22 cellular contexts compared by ENCODE assay signal in genomic region chr1:24721533-24721932, GRCh38. TPM values are rescaled to one million over a fixed set of nuclear protein-coding genes. Genes with fewer than 3 reads are reported as not detected.
DNase-seq lines count a peak whose midpoint lies in the region; ATAC-seq, FAIRE-seq and TF ChIP-seq lines count a peak whose summit lies in the region.
"Had no signal": no experiment of that assay in that cellular context is flagged by ENCODE, and none has a peak within 500 bp of the region (broad histone marks: within the 10 kb centered on the region; RNA-seq: fewer than 3 reads in every experiment).

No MANE protein-coding gene starts in this region.

- H3K4me1 ChIP-seq in HepG2 (ENCODE audit: insufficient read depth, low read length), result peaks cover 75% of the 10 kb centered on the region
- peaks cover 0 to 23% (median 5%) of the 10 kb centered on the region in 4 donors for H3K4me1 ChIP-seq in right lobe of liver
- H3K4me1 ChIP-seq in mesenchymal stem cell (ENCODE audit: control insufficient read depth, insufficient read depth, low read depth, low read length), result peaks cover 21% of the 10 kb centered on the region
- H3K4me1 ChIP-seq in trophoblast cell (ENCODE audit: control insufficient read depth in 1 of 2, insufficient read depth in 2 of 2, low read length in 2 of 2), result peaks cover 19 to 25% of the 10 kb centered on the region in 2 experiments
- H3K4me1 ChIP-seq: BE2C, HAP-1 had no signal

- TF ChIP-seq EP300 in HepG2 (IDR thresholded peaks at IDR 0.05; ENCODE audit: low read depth in 2 of 2, low read length in 2 of 2) (no peak), HepG2 (CRISPR knock-in tag; IDR thresholded peaks at IDR 0.05; ENCODE audit: borderline replicate concordance) (no peak)

- H3K79me1 ChIP-seq in mesenchymal stem cell (replicated peaks; ENCODE audit: low read length, poor library complexity, severe bottlenecking), result no peaks in the 10 kb centered on the region
- peaks cover 29% of the 10 kb centered on the region for H3K79me1 ChIP-seq in trophoblast cell (ENCODE audit: low read length)

- TF ChIP-seq CTCF in HepG2 (CRISPR knock-in tag; IDR thresholded peaks at IDR 0.05) (no peak), right lobe of liver (IDR thresholded peaks at IDR 0.05) (no peak)

- H4K12ac ChIP-seq in trophoblast cell (ENCODE audit: low read depth, low read length), result no peak overlapping the region

- POLR2A ChIA-PET in HepG2 (lab: Yijun Ruan, JAX), result interaction anchor here (4.8 kb wide), 1 partner anchor 15 kb away, joined by 84 read pairs; no protein-coding TSS in a partner anchor

- H2BK5ac ChIP-seq in mesenchymal stem cell (ENCODE audit: low read depth, low read length, poor library complexity, severe bottlenecking), result no peak overlapping the region
- no peak overlapping the region for H2BK5ac ChIP-seq in trophoblast cell (ENCODE audit: low read depth, low read length, poor library complexity)

- H2BK120ac ChIP-seq in mesenchymal stem cell (ENCODE audit: low read depth, low read length) (no peak overlapping the region), trophoblast cell (ENCODE audit: insufficient read depth, low read length, poor library complexity) (no peak overlapping the region)

- no peak for FAIRE-seq in HepG2 (lab: Jason Lieb, UNC)
- no peak for FAIRE-seq in GM12891 (lab: Jason Lieb, UNC)
- FAIRE-seq: A549, GM12892 had no signal

- no peak overlapping the region for H3K23ac ChIP-seq in mesenchymal stem cell (ENCODE audit: low read length in 2 of 2)
- no peak overlapping the region for H3K23ac ChIP-seq in trophoblast cell (ENCODE audit: low read length)

- H3K27me3 ChIP-seq in HepG2 (ENCODE audit: control insufficient read depth in 1 of 2, insufficient read depth in 2 of 2, low read length in 2 of 2) (no peaks in the 10 kb centered on the region), right lobe of liver (no peaks in the 10 kb centered on the region), mesenchymal stem cell (ENCODE audit: control insufficient read depth in 1 of 2, insufficient read depth in 1 of 2, low read length in 2 of 2) (no peaks in the 10 kb centered on the region), trophoblast cell (ENCODE audit: insufficient read depth, low read length) (no peaks in the 10 kb centered on the region)
- H3K27me3 ChIP-seq: BE2C; BLaER1 treated with 17β-estradiol and CSF1 and Interleukin-3, amounts not matched to agents 10 nM and 100 nM had no signal

- WGBS in HepG2 (ENCODE audit: low lambda C conversion rate), result 100% methylated on average over 2 of the region's 31 CpGs
- no CpG with 5 or more reads among the region's 31 CpGs for WGBS in right lobe of liver (ENCODE audit: insufficient coverage, low coverage, low lambda C conversion rate, missing lambda C conversion rate)
- 97% methylated on average over 19 of the region's 31 CpGs for WGBS in mesenchymal stem cell
- WGBS in trophoblast cell (ENCODE audit: extremely low coverage, insufficient coverage, insufficient read length), result no CpG with 5 or more reads among the region's 31 CpGs

- TF ChIP-seq POLR2A in HepG2 (IDR thresholded peaks at IDR 0.05; ENCODE audit: insufficient read depth in 1 of 2, low read depth in 2 of 2, low read length in 2 of 2), result no peak
- no peak for TF ChIP-seq POLR2A in right lobe of liver (IDR thresholded peaks at IDR 0.05)
- TF ChIP-seq POLR2A in GM12891 (IDR thresholded peaks at IDR 0.05; ENCODE audit: low read depth, low read length), result no peak

- H3K9ac ChIP-seq in HepG2 (ENCODE audit: insufficient read depth, low read depth, low read length), result no peak overlapping the region
- H3K9ac ChIP-seq in mesenchymal stem cell (ENCODE audit: low read length), result no peak overlapping the region
- no peak overlapping the region for H3K9ac ChIP-seq in trophoblast cell (ENCODE audit: low read length)
- H3K9ac ChIP-seq: BLaER1 treated with 17β-estradiol and CSF1 and Interleukin-3, amounts not matched to agents 10 nM and 100 nM had no signal

- H3K4me2 ChIP-seq in HepG2 (ENCODE audit: low read depth, low read length) (no peak overlapping the region), mesenchymal stem cell (ENCODE audit: low read length, poor library complexity, severe bottlenecking) (no peak overlapping the region), trophoblast cell (ENCODE audit: low read length) (no peak overlapping the region)
- H3K4me2 ChIP-seq: A549; BLaER1 treated with 17β-estradiol and CSF1 and Interleukin-3, amounts not matched to agents 10 nM and 100 nM; GM23338 had no signal

- H4K8ac ChIP-seq in mesenchymal stem cell (ENCODE audit: low read length), result no peak overlapping the region
- no peak overlapping the region for H4K8ac ChIP-seq in trophoblast cell (ENCODE audit: low read depth, low read length)

- H3K14ac ChIP-seq in mesenchymal stem cell (ENCODE audit: low read length in 2 of 2) (no peak overlapping the region), trophoblast cell (ENCODE audit: low read length) (no peak overlapping the region)

- H2BK15ac ChIP-seq in mesenchymal stem cell (ENCODE audit: low read depth, poor library complexity, severe bottlenecking), result no peak overlapping the region

- H3K27ac ChIP-seq in HepG2 (ENCODE audit: extremely low read length, insufficient read depth, low read length) (no peak overlapping the region), right lobe of liver (no peak overlapping the region), mesenchymal stem cell (ENCODE audit: low read length, poor library complexity, severe bottlenecking) (no peak overlapping the region), trophoblast cell (ENCODE audit: low read depth, low read length) (no peak overlapping the region)
- H3K27ac ChIP-seq: A549; BLaER1 treated with 17β-estradiol and CSF1 and Interleukin-3, amounts not matched to agents 10 nM and 100 nM had no signal

- in situ Hi-C loops in HepG2 (cut with HindIII; ENCODE audit: extremely low pct_ligation_motif_present, low pct_unique_long_range_greater_than_20kb), result no loop called here

- H3K79me2 ChIP-seq in HepG2 (ENCODE audit: insufficient read depth, low read length) (no peaks in the 10 kb centered on the region), trophoblast cell (ENCODE audit: control insufficient read depth, insufficient read depth, low read length, poor library complexity) (no peaks in the 10 kb centered on the region)

- H3K18ac ChIP-seq in mesenchymal stem cell (ENCODE audit: low read depth in 1 of 2, low read length in 2 of 2) (peak overlapping the region; percentile 12 to 61), trophoblast cell (ENCODE audit: low read length) (no peak overlapping the region)

- TF ChIP-seq RAD21 in HepG2 (CRISPR knock-in tag; IDR thresholded peaks at IDR 0.05), result no peak

- ATAC-seq in HepG2 (no peak), right lobe of liver (no peak)
- ATAC-seq: A549, GM23338 had no signal

- intact Hi-C loops in HepG2 (cut with micrococcal nuclease; ENCODE audit: unreplicated experiment) (no loop called here), right lobe of liver (cut with DNase I) (no loop called here)

- H2AK5ac ChIP-seq in mesenchymal stem cell (ENCODE audit: low read length, severe bottlenecking) (no peak overlapping the region), trophoblast cell (ENCODE audit: low read length) (no peak overlapping the region)

- no peak overlapping the region for H2AFZ ChIP-seq in HepG2 (ENCODE audit: low read length)
- no peak overlapping the region for H2AFZ ChIP-seq in mesenchymal stem cell (ENCODE audit: low read depth, low read length)
- no peak overlapping the region for H2AFZ ChIP-seq in trophoblast cell (ENCODE audit: insufficient read depth, low read length, poor library complexity)

- H3K36me3 ChIP-seq in HepG2 (replicated peaks in 1 of 2; ENCODE audit: control insufficient read depth in 1 of 2, insufficient read depth in 2 of 2, low read length in 2 of 2) (no peaks in the 10 kb centered on the region), right lobe of liver (no peaks in the 10 kb centered on the region), mesenchymal stem cell (ENCODE audit: control insufficient read depth in 1 of 2, insufficient read depth in 2 of 2, low read depth in 1 of 2, low read length in 2 of 2) (no peaks in the 10 kb centered on the region), trophoblast cell (ENCODE audit: control insufficient read depth in 1 of 2, insufficient read depth in 2 of 2, low read length in 2 of 2) (no peaks in the 10 kb centered on the region)
- H3K36me3 ChIP-seq: BE2C; BLaER1 treated with 17β-estradiol and CSF1 and Interleukin-3, amounts not matched to agents 10 nM and 100 nM; HAP-1 had no signal

- H4K91ac ChIP-seq in mesenchymal stem cell (ENCODE audit: low read length), result peak overlapping the region; percentile 71
- no peak overlapping the region for H4K91ac ChIP-seq in trophoblast cell (ENCODE audit: low read depth, low read length)

- H4K20me1 ChIP-seq in HepG2 (ENCODE audit: insufficient read depth, low read length), result no peaks in the 10 kb centered on the region
- H4K20me1 ChIP-seq: BLaER1 treated with 17β-estradiol and CSF1 and Interleukin-3, amounts not matched to agents 10 nM and 100 nM had no signal

- H3K4me3 ChIP-seq in HepG2 (replicated peaks in 1 of 3; ENCODE audit: insufficient read depth in 1 of 3, low read depth in 2 of 3, low read length in 3 of 3) (no peak overlapping the region), right lobe of liver (no peak overlapping the region), mesenchymal stem cell (ENCODE audit: insufficient read depth in 1 of 2, low read depth in 1 of 2, low read length in 2 of 2) (no peak overlapping the region), trophoblast cell (ENCODE audit: low read depth, low read length) (no peak overlapping the region)
- H3K4me3 ChIP-seq: A549; BLaER1 treated with 17β-estradiol and CSF1 and Interleukin-3, amounts not matched to agents 10 nM and 100 nM; GM23338; HAP-1 had no signal

- no peak for DNase-seq in HepG2 (ENCODE audit: low spot score)
- no peak for DNase-seq in right lobe of liver
- DNase-seq in mesenchymal stem cell, result no peak
- no peak for DNase-seq in trophoblast cell
- no peak for DNase-seq in NCI-H1092 (lab: John Stamatoyannopoulos, UW)
- no peak for DNase-seq in activated CD4-positive, alpha-beta T cell treated with anti-CD3 and anti-CD28 coated beads, Interleukin-2, amount 50 U/mL, for 48 hours
- DNase-seq in GM12891 (ENCODE audit: insufficient read length, low spot score), result no peak
- DNase-seq: 8988T, ACHN, AML-193, BE2C, Calu3, COR-L47, DMS53, DMS79 treated with DMSO at 0.1 percent for 48 hours, GF-D8, HFFc6 had no signal

- H3K4ac ChIP-seq in mesenchymal stem cell (ENCODE audit: low read depth in 1 of 2, low read length in 2 of 2) (peak overlapping the region; percentile 18 to 58), trophoblast cell (ENCODE audit: low read depth, low read length) (no peak overlapping the region)

- H2BK12ac ChIP-seq in mesenchymal stem cell (ENCODE audit: low read length in 2 of 2), result peak overlapping the region; percentile 43 to 70
- H2BK12ac ChIP-seq in trophoblast cell (ENCODE audit: low read length), result peak overlapping the region; percentile 15

- H3K9me3 ChIP-seq in HepG2 (ENCODE audit: low read length) (no peaks in the 10 kb centered on the region), right lobe of liver (no peaks in the 10 kb centered on the region), mesenchymal stem cell (ENCODE audit: control insufficient read depth, low read length) (no peaks in the 10 kb centered on the region), trophoblast cell (ENCODE audit: insufficient read depth, low read depth, low read length) (no peaks in the 10 kb centered on the region)
- H3K9me3 ChIP-seq: A549, BE2C, HAP-1 had no signal

- no TSS peak for BruUV-seq in HepG2 (replicated peaks; lab: Mats Ljungman, UMichigan)

- CTCF ChIA-PET in HepG2 (lab: Yijun Ruan, JAX; ENCODE audit: low intra/inter-chr PET ratio, low total read pairs), result no interaction called here

RNA-seq across cellular contexts. Expression of gene CLIC4, which starts 23.7 kb away (rescaled TPM):
- total RNA-seq in HepG2 (2016; rRNA removed; fragmentation: Illumina TruSeq; extraction: Trizol) (77.4 and 120 TPM in 2 replicates), right lobe of liver (10 to 100 TPM; 35.0 to 63.6 (median 44.3) TPM)
- 5.2 and 5.7 TPM in 2 replicates for total RNA-seq in HepG2 (2016; cell fraction: cytosol; rRNA removed; fragmentation: Illumina TruSeq; extraction: Trizol; ENCODE audit: low read depth)
- total RNA-seq in HepG2 (2016; cell fraction: insoluble cytoplasmic fraction; rRNA removed; fragmentation: Illumina TruSeq; extraction: Trizol), result 79.6 and 107 TPM in 2 replicates
- total RNA-seq in HepG2 (2016; cell fraction: membrane; rRNA removed; fragmentation: Illumina TruSeq; extraction: Trizol), result 27.3 and 32.5 TPM in 2 replicates
- 53.7 and 61.5 TPM in 2 replicates for total RNA-seq in HepG2 (2016; cell fraction: nucleus; rRNA removed; fragmentation: Illumina TruSeq; extraction: Trizol)
- 19.9 and 23.3 TPM in 2 replicates for polyA plus RNA-seq in HepG2 (2011; rRNA removed)
- polyA plus RNA-seq in HepG2 (2011; cell fraction: cytosol; rRNA removed), result 15.6 and 24.0 TPM in 2 replicates
- polyA plus RNA-seq in HepG2 (2011; cell fraction: nucleus; rRNA removed), result 8.0 and 12.1 TPM in 2 replicates
- polyA plus RNA-seq in HepG2 (2012), result 51.1 and 58.9 TPM in 2 replicates
- polyA plus RNA-seq in HepG2 (2016; cell fraction: cytosol; fragmentation: Illumina TruSeq; extraction: Trizol; ENCODE audit: low read depth), result 5.0 and 5.8 TPM in 2 replicates
- polyA plus RNA-seq in HepG2 (2016; cell fraction: insoluble cytoplasmic fraction; fragmentation: Illumina TruSeq; extraction: Trizol; ENCODE audit: low read depth), result 122 and 132 TPM in 2 replicates
- polyA plus RNA-seq in HepG2 (2016; cell fraction: membrane; fragmentation: Illumina TruSeq; extraction: Trizol; ENCODE audit: low read depth), result 19.2 and 20.4 TPM in 2 replicates
- polyA plus RNA-seq in HepG2 (2016; cell fraction: nucleus; fragmentation: Illumina TruSeq; extraction: Trizol; ENCODE audit: insufficient read depth, low read depth), result 62.7 and 67.7 TPM in 2 replicates
- 11.1 and 23.5 TPM in 2 replicates for polyA minus RNA-seq in HepG2 (2011; rRNA and poly(A)+ RNA removed; ENCODE audit: low replicate concordance)
- polyA minus RNA-seq in HepG2 (2011; cell fraction: cytosol; rRNA and poly(A)+ RNA removed), result 41.9 and 45.3 TPM in 2 replicates
- polyA minus RNA-seq in HepG2 (2011; cell fraction: nucleus; rRNA and poly(A)+ RNA removed), result 31.5 and 33.2 TPM in 2 replicates
- polyA plus RNA-seq in mesenchymal stem cell (2013, experiment 1 of 2), result 212 TPM
- polyA plus RNA-seq in mesenchymal stem cell (2013, experiment 2 of 2), result 219 TPM
- 204 and 206 TPM in 2 replicates for polyA plus RNA-seq in trophoblast cell (2013)
- polyA plus RNA-seq in GM12891 (2012; ENCODE audit: low read depth, missing spikeins), result 22.2 TPM
